In the genomic region with DNA sequence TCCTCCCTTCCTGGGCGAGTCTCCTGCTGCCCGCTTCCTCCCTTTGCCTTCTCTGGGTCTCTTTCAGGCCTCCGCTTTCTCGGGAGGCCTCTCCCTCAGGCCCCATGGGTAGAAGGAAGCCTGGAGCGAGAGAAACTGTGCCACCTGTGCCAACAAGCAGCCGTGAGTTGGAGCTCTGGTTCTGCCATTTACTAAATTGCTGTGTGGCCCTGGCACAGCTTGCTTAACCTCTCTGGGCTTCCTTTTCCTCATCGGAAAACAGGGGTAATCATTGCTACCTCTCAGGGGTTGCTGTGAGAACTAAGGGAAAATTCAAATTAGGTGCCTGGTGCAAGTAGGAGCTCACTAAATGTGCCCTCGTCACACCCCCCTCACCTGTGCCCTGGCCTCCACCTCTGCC, we compare ENCODE assay signal across 26 cellular contexts.
"Had no signal": no experiment of that assay in that cellular context is flagged by ENCODE, and none has a peak within 500 bp of the region (broad histone marks: within the 10 kb centered on the region; RNA-seq: fewer than 3 reads in every experiment).

No MANE protein-coding gene starts in this region.

- H3K27ac ChIP-seq: colonic mucosa, epithelial cell of prostate, esophagus squamous epithelium, gastroesophageal sphincter, heart right ventricle, left lung, lower lobe of right lung had no signal

- H3K4me1 ChIP-seq: colonic mucosa, esophagus squamous epithelium, gastroesophageal sphincter, heart right ventricle, left lung, lower lobe of right lung had no signal

- DNase-seq: colonic mucosa; cortex of kidney; effector CD8-positive, alpha-beta T cell; effector memory CD8-positive, alpha-beta T cell; endodermal cell; erythroblast; esophagus squamous epithelium; foreskin fibroblast; glutamatergic neuron; head of caudate nucleus; heart right ventricle; hippocampal formation; left cardiac atrium; left lung; left ventricle myocardium superior; lower lobe of right lung; mesenchymal stem cell; mucosa of descending colon; naive B cell had no signal

- H3K9me3 ChIP-seq: colonic mucosa, esophagus squamous epithelium, gastroesophageal sphincter, heart right ventricle, left lung, lower lobe of right lung, mucosa of descending colon had no signal

- H3K4me3 ChIP-seq: colonic mucosa, esophagus squamous epithelium, gastroesophageal sphincter, heart right ventricle, left lung, lower lobe of right lung, mucosa of descending colon had no signal

- FAIRE-seq: endometrium, frontal cortex, islet of Langerhans, keratinocyte had no signal

- ATAC-seq: effector memory CD8-positive, alpha-beta T cell; esophagus mucosa; gastroesophageal sphincter; heart right ventricle; left cardiac atrium; left lung; left ventricle myocardium superior; lower lobe of right lung; mucosa of descending colon had no signal

- H3K36me3 ChIP-seq: colonic mucosa, esophagus squamous epithelium, gastroesophageal sphincter, heart right ventricle, left lung, lower lobe of right lung had no signal
